In the genomic region with DNA sequence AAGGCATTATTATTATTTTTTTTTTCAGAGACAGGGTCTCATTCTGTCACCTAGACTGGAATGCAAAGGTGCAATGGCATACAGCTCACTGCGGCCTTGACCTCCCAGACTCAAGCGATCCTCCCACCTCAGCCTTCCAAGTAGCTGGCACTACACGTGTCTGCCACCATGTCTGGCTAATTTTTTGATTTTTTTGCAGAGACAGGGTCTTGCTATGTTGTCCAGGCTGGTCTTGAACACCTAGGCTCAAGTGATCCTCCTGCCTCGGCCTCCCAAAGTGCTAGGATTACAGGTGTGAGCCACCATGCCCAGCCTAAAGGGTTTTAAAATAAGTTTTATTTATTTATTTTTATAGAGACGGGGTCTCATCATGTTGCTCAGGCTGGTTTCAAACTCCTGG, we compare ENCODE assay signal across 24 cellular contexts.
"Had no signal": no experiment of that assay in that cellular context is flagged by ENCODE, and none has a peak within 500 bp of the region (broad histone marks: within the 10 kb centered on the region; RNA-seq: fewer than 3 reads in every experiment).

No MANE protein-coding gene starts in this region.

- H3K27me3 Mint-ChIP-seq: naive B cell; natural killer cell treated with Interleukin-12 subunit alpha and Interleukin-12 subunit beta and Interleukin-15 and Interleukin-18, amount 100 ng/mL, for 72 hours; type B pancreatic cell had no signal

- ATAC-seq: gastrocnemius medialis; left lobe of liver; stimulated activated naive CD8-positive, alpha-beta T cell treated with anti-CD3 and anti-CD28 coated beads, Interleukin-15, Interleukin-2, amounts not matched to agents 100 U/mL and 50 U/mL, for 24 hours had no signal

- DNase-seq: cortex of kidney; foreskin fibroblast; gastrocnemius medialis; head of caudate nucleus; kidney; mesenchymal stem cell; mucosa of descending colon; naive B cell; sigmoid colon; stimulated activated CD4-positive, alpha-beta T cell treated with anti-CD3 and anti-CD28 coated beads, Interleukin-2, amount 100 ng/mL, for 24 hours; stimulated activated CD4-positive, alpha-beta T cell treated with anti-CD3 and anti-CD28 coated beads, Interleukin-4, amount 100 ng/mL, for 24 hours; stimulated activated naive CD8-positive, alpha-beta T cell treated with anti-CD3 and anti-CD28 coated beads, Interleukin-15, Interleukin-2, amounts not matched to agents 100 U/mL and 50 U/mL, for 24 hours; substantia nigra; testis; tibial artery had no signal

- H3K27ac Mint-ChIP-seq: mesothelial cell of epicardium; natural killer cell treated with Interleukin-12 subunit alpha and Interleukin-12 subunit beta and Interleukin-15 and Interleukin-18, amount 100 ng/mL, for 72 hours; stimulated activated effector memory CD8-positive, alpha-beta T cell treated with anti-CD3 and anti-CD28 coated beads, Interleukin-12 subunit alpha, Interleukin-12 subunit beta, amount 100 ng/mL, for 72 hours; type B pancreatic cell had no signal

- H3K4me3 Mint-ChIP-seq: mesothelial cell of epicardium; naive B cell; natural killer cell treated with Interleukin-12 subunit alpha and Interleukin-12 subunit beta and Interleukin-15 and Interleukin-18, amount 100 ng/mL, for 72 hours; neural crest cell; type B pancreatic cell had no signal

- H3K9me3 ChIP-seq: gastrocnemius medialis, mucosa of descending colon, neutrophil, prostate gland, right atrium auricular region, sigmoid colon, testis, tibial artery had no signal

- H3K4me1 Mint-ChIP-seq: neural crest cell had no signal

- H3K9me3 Mint-ChIP-seq: mesothelial cell of epicardium; naive B cell; natural killer cell treated with Interleukin-12 subunit alpha and Interleukin-12 subunit beta and Interleukin-15 and Interleukin-18, amount 100 ng/mL, for 72 hours; neural crest cell; stimulated activated effector memory CD8-positive, alpha-beta T cell treated with anti-CD3 and anti-CD28 coated beads, Interleukin-12 subunit alpha, Interleukin-12 subunit beta, amount 100 ng/mL, for 72 hours; type B pancreatic cell had no signal
